Comparison of ENCODE assay signal across 8 cellular contexts in the genomic region with DNA sequence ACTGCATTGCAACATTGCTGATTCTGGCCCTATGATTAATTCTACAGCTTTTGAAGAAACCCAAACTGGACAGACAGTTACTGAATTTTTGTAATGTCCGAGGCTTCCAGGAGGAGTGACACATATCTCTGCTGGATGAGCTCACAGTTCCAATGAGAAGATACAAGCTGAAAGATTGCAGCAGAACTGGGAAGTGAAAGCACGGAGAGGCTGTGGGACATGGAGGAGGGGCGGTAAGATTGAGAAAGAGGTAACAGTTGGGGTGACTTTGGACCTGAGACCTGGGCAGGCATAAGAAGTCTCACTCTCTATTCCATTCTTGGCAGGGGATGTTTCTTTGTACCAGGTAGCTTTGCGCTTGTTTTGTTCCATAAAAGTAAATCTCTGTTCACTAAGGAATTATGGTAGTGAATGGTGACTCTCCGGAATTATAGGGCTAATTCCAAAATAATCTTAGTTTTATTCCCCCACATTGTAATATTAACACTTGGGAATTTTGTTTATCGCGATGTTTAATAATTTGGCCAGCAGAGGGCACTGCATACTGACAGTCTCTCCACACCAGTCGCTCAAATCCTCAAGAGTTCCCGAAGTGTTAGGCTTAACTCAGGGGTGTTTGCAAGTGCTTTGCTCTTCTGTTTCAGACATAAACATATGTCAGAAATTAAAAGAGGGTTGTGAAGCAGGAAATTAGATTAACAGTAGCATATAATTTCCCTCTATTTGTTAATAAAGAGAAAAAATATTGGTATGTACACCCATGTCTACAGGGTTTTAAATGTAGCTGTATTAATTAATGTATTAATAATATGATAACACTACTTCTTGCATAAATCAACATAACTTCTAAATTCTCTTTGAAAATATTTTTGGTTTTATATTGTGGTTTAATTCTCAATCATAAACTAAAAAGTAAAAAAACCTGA.
DNase-seq lines count a peak whose midpoint lies in the region; ATAC-seq and TF ChIP-seq lines count a peak whose summit lies in the region.

No MANE protein-coding gene starts in this region.

- TF ChIP-seq POLR2A in ovary (IDR thresholded peaks at IDR 0.05), result no peak

- H3F3A ChIP-seq in DOHH2 (ENCODE audit: control insufficient read depth, insufficient read depth), result no peaks in the 10 kb centered on the region
- no peaks in the 10 kb centered on the region for H3F3A ChIP-seq in MM.1S (ENCODE audit: insufficient read depth, low read length)

- no peaks in the 10 kb centered on the region for H3K27me3 Mint-ChIP-seq in stimulated activated naive CD8-positive, alpha-beta T cell treated with anti-CD3 and anti-CD28 coated beads, Interleukin-15, amount 100 ng/mL, for 72 hours

- ATAC-seq in GM21447 (IDR thresholded peaks at IDR 0.05; ENCODE audit: unreplicated experiment), result peak; percentile 48
- ATAC-seq in RWPE2 (ENCODE audit: low read depth), result peak; percentile 64
- ATAC-seq in left colon, result peak; percentile 71
- ATAC-seq in stimulated activated naive CD8-positive, alpha-beta T cell treated with anti-CD3 and anti-CD28 coated beads, Interleukin-15, amount 100 ng/mL, for 72 hours, result no peak

- no peak overlapping the region for H3K4me2 ChIP-seq in DOHH2 (ENCODE audit: low read length)
- no peak overlapping the region for H3K4me2 ChIP-seq in MM.1S (ENCODE audit: low read depth, low read length)

- H3K27ac ChIP-seq in DOHH2 (ENCODE audit: low read depth, low read length), result no peak overlapping the region
- H3K27ac ChIP-seq in MM.1S (ENCODE audit: low read length), result no peak overlapping the region
- H3K27ac ChIP-seq in RWPE2 (ENCODE audit: poor library complexity, severe bottlenecking), result no peak overlapping the region
- no peak overlapping the region for H3K27ac ChIP-seq in ovary

- H3K27ac Mint-ChIP-seq in stimulated activated naive CD8-positive, alpha-beta T cell treated with anti-CD3 and anti-CD28 coated beads, Interleukin-15, amount 100 ng/mL, for 72 hours, result no peak overlapping the region

- no peak overlapping the region for H3K4me3 ChIP-seq in DOHH2 (ENCODE audit: low read length)
- no peak overlapping the region for H3K4me3 ChIP-seq in MM.1S (ENCODE audit: low read length)
- H3K4me3 ChIP-seq in RWPE2 (ENCODE audit: severe bottlenecking), result no peak overlapping the region
- no peak overlapping the region for H3K4me3 ChIP-seq in ovary

- 9 to 11% (median 11%) methylated on average over 9 of the region's 9 CpGs for WGBS in ovary, 3 donors

- H3K4me3 Mint-ChIP-seq in stimulated activated naive CD8-positive, alpha-beta T cell treated with anti-CD3 and anti-CD28 coated beads, Interleukin-15, amount 100 ng/mL, for 72 hours, result no peak overlapping the region

- H3K27me3 ChIP-seq in DOHH2 (ENCODE audit: control insufficient read depth, low read length) (no peaks in the 10 kb centered on the region), MM.1S (replicated peaks; ENCODE audit: insufficient read depth, low read length) (no peaks in the 10 kb centered on the region), RWPE2 (ENCODE audit: insufficient read depth, poor library complexity, severe bottlenecking) (peaks cover 7% of the 10 kb centered on the region), ovary (no peaks in the 10 kb centered on the region)

- no peaks in the 10 kb centered on the region for H3K36me3 ChIP-seq in DOHH2 (ENCODE audit: control insufficient read depth, low read length)
- H3K36me3 ChIP-seq in MM.1S (replicated peaks; ENCODE audit: insufficient read depth, low read length), result no peaks in the 10 kb centered on the region
- no peaks in the 10 kb centered on the region for H3K36me3 ChIP-seq in RWPE2 (ENCODE audit: low read depth)
- H3K36me3 ChIP-seq in ovary, result no peaks in the 10 kb centered on the region

- TF ChIP-seq EP300 in ovary (IDR thresholded peaks at IDR 0.05), result no peak

- H3K9me3 ChIP-seq in DOHH2 (ENCODE audit: control insufficient read depth, insufficient read depth, low read length) (no peaks in the 10 kb centered on the region), MM.1S (replicated peaks; ENCODE audit: insufficient read depth, low read length) (no peaks in the 10 kb centered on the region), RWPE2 (ENCODE audit: severe bottlenecking) (no peaks in the 10 kb centered on the region), ovary (no peaks in the 10 kb centered on the region)

- H3K79me2 ChIP-seq in DOHH2 (ENCODE audit: control insufficient read depth, low read length), result no peaks in the 10 kb centered on the region
- H3K79me2 ChIP-seq in MM.1S (ENCODE audit: low read length), result no peaks in the 10 kb centered on the region

- H3K9me3 Mint-ChIP-seq in stimulated activated naive CD8-positive, alpha-beta T cell treated with anti-CD3 and anti-CD28 coated beads, Interleukin-15, amount 100 ng/mL, for 72 hours, result peaks cover 0 to 7% of the 10 kb centered on the region in 2 donors

- peaks cover 6% of the 10 kb centered on the region for H3K4me1 Mint-ChIP-seq in stimulated activated naive CD8-positive, alpha-beta T cell treated with anti-CD3 and anti-CD28 coated beads, Interleukin-15, amount 100 ng/mL, for 72 hours

- H4K20me1 ChIP-seq in DOHH2 (ENCODE audit: control insufficient read depth, insufficient read depth, low read depth, low read length), result no peaks in the 10 kb centered on the region
- H4K20me1 ChIP-seq in MM.1S (ENCODE audit: insufficient read depth, low read length), result no peaks in the 10 kb centered on the region

- no peaks in the 10 kb centered on the region for H3K4me1 ChIP-seq in DOHH2 (ENCODE audit: control insufficient read depth, low read length)
- no peaks in the 10 kb centered on the region for H3K4me1 ChIP-seq in MM.1S (ENCODE audit: low read length)
- no peaks in the 10 kb centered on the region for H3K4me1 ChIP-seq in RWPE2 (ENCODE audit: insufficient read depth, poor library complexity, severe bottlenecking)
- no peaks in the 10 kb centered on the region for H3K4me1 ChIP-seq in ovary (ENCODE audit: insufficient read depth)

- H3K9me2 ChIP-seq in DOHH2 (replicated peaks; ENCODE audit: control insufficient read depth, low read length) (no peaks in the 10 kb centered on the region), MM.1S (replicated peaks; ENCODE audit: insufficient read depth, low read length) (no peaks in the 10 kb centered on the region)

- peak; percentile 46 for DNase-seq in MM.1S
- no peak for DNase-seq in RWPE2 (ENCODE audit: low spot score)
- peak; percentile 90 for DNase-seq in cerebellar cortex (ENCODE audit: low spot score)
- DNase-seq in left colon, result peak in 1 of 2 donors; percentile 37
- DNase-seq in stimulated activated naive CD8-positive, alpha-beta T cell treated with anti-CD3 and anti-CD28 coated beads, Interleukin-15, amount 100 ng/mL, for 72 hours, result peak; percentile 5 to 11
- DNase-seq in ovary, result no peak

- peak; percentile 77 for TF ChIP-seq CTCF in DOHH2 (IDR thresholded peaks at IDR 0.05; ENCODE audit: low read depth, low read length, poor library complexity, severe bottlenecking)
- TF ChIP-seq CTCF in MM.1S (IDR thresholded peaks at IDR 0.05; ENCODE audit: low read length), result peak; percentile 72
- peak; percentile 89 for TF ChIP-seq CTCF in RWPE2 (IDR thresholded peaks at IDR 0.05; ENCODE audit: poor library complexity, severe bottlenecking)
- no peak for TF ChIP-seq CTCF in ovary (IDR thresholded peaks at IDR 0.05)

- H3K9ac ChIP-seq in MM.1S (ENCODE audit: low read length), result no peak overlapping the region

- H2AFZ ChIP-seq in MM.1S (ENCODE audit: low read length), result peak overlapping the region; percentile 8; the same call in 1 of the 2 replicates

- intact Hi-C loops in left colon (cut with DNase I, micrococcal nuclease) (no loop called here), ovary (cut with DNase I) (no loop called here)

Comparison
In these comparisons a context has a peak if more than half of its experiments do, and no peak if none do; other contexts are left out.
1. CTCF ChIP-seq: peak in DOHH2 (single experiment), MM.1S (single experiment) and RWPE2 (single experiment); none in ovary (0 of 3).
2. DNase-seq: peak in MM.1S (single experiment), cerebellar cortex (single experiment) and stimulated activated naive CD8-positive, alpha-beta T cell treated with anti-CD3 and anti-CD28 coated beads, Interleukin-15, amount 100 ng/mL, for 72 hours (2 of 2); none in RWPE2 (single experiment) and ovary (0 of 5).